ENCODE assay signal across 19 cellular contexts in the genomic region with DNA sequence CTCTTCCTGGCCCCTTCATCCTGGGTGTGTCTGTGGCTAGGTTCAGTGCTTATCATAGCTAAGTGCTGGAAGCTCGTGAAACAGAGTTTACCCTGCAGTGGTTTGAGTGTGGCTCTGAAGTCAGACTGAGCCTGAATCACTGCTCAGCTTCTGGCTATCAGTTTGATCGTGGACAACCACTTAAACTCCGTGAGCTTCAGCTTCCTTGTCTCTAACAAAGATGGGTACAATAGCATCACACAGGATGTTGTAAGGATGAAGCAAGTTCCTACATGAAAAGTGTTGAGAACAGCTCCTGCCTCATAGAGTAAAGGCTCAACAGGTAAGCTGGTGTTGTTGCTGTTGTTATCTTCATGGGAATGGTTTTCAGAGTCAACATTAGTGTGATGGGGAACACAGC.
"Had no signal": no experiment of that assay in that cellular context is flagged by ENCODE, and none has a peak within 500 bp of the region (broad histone marks: within the 10 kb centered on the region; RNA-seq: fewer than 3 reads in every experiment).

No MANE protein-coding gene starts in this region.

- H3K4me1 ChIP-seq: adrenal gland, psoas muscle, right lobe of liver had no signal

- H3K27ac ChIP-seq: adrenal gland, psoas muscle, right lobe of liver, thyroid gland had no signal

- H3K9me3 ChIP-seq: adrenal gland, esophagus squamous epithelium, psoas muscle, right lobe of liver, thyroid gland had no signal

- DNase-seq: activated CD4-positive, alpha-beta T cell treated with anti-CD3 and anti-CD28 coated beads, Interleukin-2, amount 50 U/mL, for 4 hours; activated CD8-positive, alpha-beta memory T cell treated with anti-CD3 and anti-CD28 coated beads, Interleukin-2, amount 50 U/mL, for 48 hours; activated naive CD4-positive, alpha-beta T cell treated with Interleukin-2 at 50 U/mL for 16 hours; adrenal gland; caudate nucleus; esophagus squamous epithelium; hypothalamus; kidney glomerular epithelial cell; mesendoderm; occipital lobe; psoas muscle; right lobe of liver; T-helper 1 cell; T1000; thyroid gland had no signal

- H3K4me3 ChIP-seq: adrenal gland, esophagus squamous epithelium, psoas muscle, right lobe of liver, thyroid gland had no signal

- ATAC-seq: activated CD4-positive, CD25-positive, alpha-beta regulatory T cell treated with anti-CD3 and anti-CD28 coated beads, Interleukin-2, amount 50 U/mL, for 24 hours; psoas muscle; right lobe of liver; SK-N-SH treated with all-trans-retinoic acid at 6 μM for 48 hours had no signal

- H3K4me3 Mint-ChIP-seq: activated T-helper 1 cell treated with anti-CD3 and anti-CD28 coated beads, Interleukin-12 subunit alpha, Interleukin-12 subunit beta, Interleukin-2, Interleukin-4 antibody, amounts not matched to agents 30 ng/mL and 10 ng/mL and 1 ng/mL, durations not matched to agents 14 hours and 24 hours and 36 hours; nephron had no signal

- H3K27ac Mint-ChIP-seq: activated T-helper 1 cell treated with anti-CD3 and anti-CD28 coated beads, Interleukin-12 subunit alpha, Interleukin-12 subunit beta, Interleukin-2, Interleukin-4 antibody, amounts not matched to agents 30 ng/mL and 10 ng/mL and 1 ng/mL, durations not matched to agents 14 hours and 24 hours and 36 hours; nephron had no signal

- H3K9me3 Mint-ChIP-seq: activated T-helper 1 cell treated with anti-CD3 and anti-CD28 coated beads, Interleukin-12 subunit alpha, Interleukin-12 subunit beta, Interleukin-2, Interleukin-4 antibody, amounts not matched to agents 30 ng/mL and 10 ng/mL and 1 ng/mL, durations not matched to agents 14 hours and 24 hours and 36 hours had no signal

- H3K36me3 ChIP-seq: adrenal gland, esophagus squamous epithelium, right lobe of liver, thyroid gland had no signal

- H3K27me3 ChIP-seq: adrenal gland, right lobe of liver, thyroid gland had no signal
